In the genomic region with DNA sequence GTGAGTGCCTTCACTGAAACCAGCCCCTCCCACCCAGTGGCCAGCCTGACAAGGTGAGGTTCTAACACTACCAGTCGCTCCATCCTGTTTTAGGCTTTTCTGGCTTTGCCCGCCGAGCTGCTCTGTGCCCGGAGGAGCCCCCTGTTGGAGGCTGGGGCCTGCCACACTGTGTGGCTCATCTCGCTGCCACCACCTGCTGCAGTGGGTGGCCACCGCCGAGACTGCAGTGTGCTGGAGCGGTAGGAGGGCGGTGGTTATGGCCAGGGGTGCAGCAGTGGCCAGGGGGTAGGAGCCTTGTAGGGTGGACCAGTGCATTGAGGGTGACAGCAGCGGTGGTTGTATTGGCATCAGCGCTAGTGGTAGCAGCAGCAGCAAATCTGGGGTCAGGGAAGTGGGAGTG, we compare ENCODE assay signal across 2 cellular contexts.
TF ChIP-seq lines count a peak whose summit lies in the region.

No MANE protein-coding gene starts in this region.

TF ChIP-seq in GM23338, 12 proteins besides CTCF, POLR2A, EP300 and RAD21 (continues in another document):
- TF ChIP-seq EZH2phosphoT487 (IDR thresholded peaks at IDR 0.05; ENCODE audit: unreplicated experiment) (no peak), ETS1 (IDR thresholded peaks at IDR 0.05) (no peak), ZNF462 (CRISPR knock-in tag; IDR thresholded peaks at IDR 0.05) (no peak), CREB1 (CRISPR knock-in tag; IDR thresholded peaks at IDR 0.05; ENCODE audit: low read depth) (no peak), NANOG (IDR thresholded peaks at IDR 0.05; ENCODE audit: borderline replicate concordance) (no peak), ZNF331 (CRISPR knock-in tag; IDR thresholded peaks at IDR 0.05; ENCODE audit: low read depth) (no peak), ZNF114 (CRISPR knock-in tag; IDR thresholded peaks at IDR 0.05) (no peak), JUNB (IDR thresholded peaks at IDR 0.05; ENCODE audit: unreplicated experiment) (no peak), EZH2 (IDR thresholded peaks at IDR 0.05; ENCODE audit: low read depth, unreplicated experiment) (no peak)
- TF ChIP-seq, protein P1, sequence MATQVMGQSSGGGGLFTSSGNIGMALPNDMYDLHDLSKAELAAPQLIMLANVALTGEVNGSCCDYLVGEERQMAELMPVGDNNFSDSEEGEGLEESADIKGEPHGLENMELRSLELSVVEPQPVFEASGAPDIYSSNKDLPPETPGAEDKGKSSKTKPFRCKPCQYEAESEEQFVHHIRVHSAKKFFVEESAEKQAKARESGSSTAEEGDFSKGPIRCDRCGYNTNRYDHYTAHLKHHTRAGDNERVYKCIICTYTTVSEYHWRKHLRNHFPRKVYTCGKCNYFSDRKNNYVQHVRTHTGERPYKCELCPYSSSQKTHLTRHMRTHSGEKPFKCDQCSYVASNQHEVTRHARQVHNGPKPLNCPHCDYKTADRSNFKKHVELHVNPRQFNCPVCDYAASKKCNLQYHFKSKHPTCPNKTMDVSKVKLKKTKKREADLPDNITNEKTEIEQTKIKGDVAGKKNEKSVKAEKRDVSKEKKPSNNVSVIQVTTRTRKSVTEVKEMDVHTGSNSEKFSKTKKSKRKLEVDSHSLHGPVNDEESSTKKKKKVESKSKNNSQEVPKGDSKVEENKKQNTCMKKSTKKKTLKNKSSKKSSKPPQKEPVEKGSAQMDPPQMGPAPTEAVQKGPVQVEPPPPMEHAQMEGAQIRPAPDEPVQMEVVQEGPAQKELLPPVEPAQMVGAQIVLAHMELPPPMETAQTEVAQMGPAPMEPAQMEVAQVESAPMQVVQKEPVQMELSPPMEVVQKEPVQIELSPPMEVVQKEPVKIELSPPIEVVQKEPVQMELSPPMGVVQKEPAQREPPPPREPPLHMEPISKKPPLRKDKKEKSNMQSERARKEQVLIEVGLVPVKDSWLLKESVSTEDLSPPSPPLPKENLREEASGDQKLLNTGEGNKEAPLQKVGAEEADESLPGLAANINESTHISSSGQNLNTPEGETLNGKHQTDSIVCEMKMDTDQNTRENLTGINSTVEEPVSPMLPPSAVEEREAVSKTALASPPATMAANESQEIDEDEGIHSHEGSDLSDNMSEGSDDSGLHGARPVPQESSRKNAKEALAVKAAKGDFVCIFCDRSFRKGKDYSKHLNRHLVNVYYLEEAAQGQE (IDR thresholded peaks at IDR 0.05; ENCODE audit: unreplicated experiment) = no peak

TF ChIP-seq in SK-N-SH treated with all-trans-retinoic acid at 6 μM for 48 hours, 23 proteins besides CTCF, POLR2A, EP300 and RAD21:
- no peak for TF ChIP-seq ZNF8 (CRISPR knock-in tag; IDR thresholded peaks at IDR 0.05)
- TF ChIP-seq GLIS3 (CRISPR knock-in tag; IDR thresholded peaks at IDR 0.05) = no peak
TF ChIP-seq in SK-N-SH treated with all-trans-retinoic acid at 6 μM for 48 hours: peak in this region for 0.
